In the genomic region with DNA sequence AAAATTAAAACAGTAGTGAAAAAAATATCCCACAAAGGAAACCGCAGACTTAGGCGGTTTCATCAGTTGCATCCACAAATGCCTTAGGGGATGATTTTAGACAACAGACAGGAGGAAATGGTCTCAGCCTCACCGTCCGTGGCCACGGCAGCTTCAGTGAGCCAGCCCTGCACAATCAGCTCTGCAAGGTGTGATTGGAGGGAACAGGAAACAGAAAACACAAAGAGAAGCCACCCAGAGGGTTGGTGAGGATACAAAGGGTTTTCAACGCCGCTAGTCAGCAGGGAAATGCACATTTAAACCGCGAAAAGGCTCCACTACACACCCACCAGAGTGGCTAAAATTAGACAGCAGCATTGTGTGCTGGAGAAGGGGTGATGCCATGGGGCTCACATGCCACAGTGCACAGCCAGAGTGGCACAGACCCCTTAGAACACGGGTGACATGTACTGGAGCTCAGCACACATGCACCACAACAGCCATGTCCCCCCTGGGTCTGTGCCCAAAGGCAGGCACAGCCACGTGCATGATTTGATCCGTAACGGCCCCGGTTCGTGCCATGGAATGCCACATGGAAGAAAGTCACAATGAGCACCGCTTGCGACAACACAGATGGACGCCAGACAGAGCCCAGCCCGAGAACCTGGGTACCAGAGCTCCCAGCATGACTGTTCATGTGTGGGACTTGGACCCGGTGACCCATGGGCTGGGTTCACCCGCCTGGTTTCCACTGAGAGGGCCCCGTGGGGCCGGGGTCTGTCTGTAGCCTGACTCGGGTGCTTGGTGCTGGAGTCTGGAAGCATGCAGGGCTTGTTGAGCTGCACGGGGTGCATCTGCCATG, we compare ENCODE assay signal across 7 cellular contexts. TPM values are rescaled to one million over a fixed set of nuclear protein-coding genes. Genes with fewer than 3 reads are reported as not detected.
DNase-seq lines count a peak whose midpoint lies in the region; ATAC-seq lines count a peak whose summit lies in the region.

No MANE protein-coding gene starts in this region.

- no peak overlapping the region for H4K91ac ChIP-seq in trophoblast cell (ENCODE audit: low read depth, low read length)

- H3K4me1 ChIP-seq in trophoblast cell (ENCODE audit: control insufficient read depth in 1 of 2, insufficient read depth in 2 of 2, low read length in 2 of 2): no peaks in the 10 kb centered on the region

- DNase-seq in Kasumi-1 (lab: John Stamatoyannopoulos, UW) (peak; percentile 70 to 72), trophoblast cell (no peak), cerebellum (ENCODE audit: low spot score) (no peak), NCI-H1930 (lab: John Stamatoyannopoulos, UW) (no peak)
- DNase-seq in activated CD4-positive, alpha-beta T cell treated with anti-CD3 and anti-CD28 coated beads, Interleukin-2, amount 50 U/mL, for 48 hours: peak; percentile 19 to 36

- no peaks in the 10 kb centered on the region for H3K27me3 ChIP-seq in trophoblast cell (ENCODE audit: insufficient read depth, low read length)

- H2BK12ac ChIP-seq in trophoblast cell (ENCODE audit: low read length): no peak overlapping the region

- peaks cover 4 to 8% of the 10 kb centered on the region in 2 experiments for H3K36me3 ChIP-seq in trophoblast cell (ENCODE audit: control insufficient read depth in 1 of 2, insufficient read depth in 2 of 2, low read length in 2 of 2)

- H2AK5ac ChIP-seq in trophoblast cell (ENCODE audit: low read length): no peak overlapping the region

- H3K14ac ChIP-seq in trophoblast cell (ENCODE audit: low read length): no peak overlapping the region

- peaks cover 12% of the 10 kb centered on the region for H3K9me3 ChIP-seq in trophoblast cell (ENCODE audit: insufficient read depth, low read depth, low read length)

- H3K79me2 ChIP-seq in trophoblast cell (ENCODE audit: control insufficient read depth, insufficient read depth, low read length, poor library complexity): no peaks in the 10 kb centered on the region

- WGBS in trophoblast cell (ENCODE audit: extremely low coverage, insufficient coverage, insufficient read length): no CpG with 5 or more reads among the region's 25 CpGs

- H3K23ac ChIP-seq in trophoblast cell (ENCODE audit: low read length): no peak overlapping the region

- H2BK5ac ChIP-seq in trophoblast cell (ENCODE audit: low read depth, low read length, poor library complexity): no peak overlapping the region

- peak; percentile 69 for ATAC-seq in GM18511 (IDR thresholded peaks at IDR 0.05; ENCODE audit: unreplicated experiment)
- peak; percentile 68 for ATAC-seq in GM21786 (IDR thresholded peaks at IDR 0.05; ENCODE audit: unreplicated experiment)

- H3K4me2 ChIP-seq in trophoblast cell (ENCODE audit: low read length): no peak overlapping the region

- H3K4me3 ChIP-seq in trophoblast cell (ENCODE audit: low read depth, low read length): peak overlapping the region; percentile 14

- no peak overlapping the region for H2BK120ac ChIP-seq in trophoblast cell (ENCODE audit: insufficient read depth, low read length, poor library complexity)

- H3K9ac ChIP-seq in trophoblast cell (ENCODE audit: low read length): no peak overlapping the region

- H3K4ac ChIP-seq in trophoblast cell (ENCODE audit: low read depth, low read length): no peak overlapping the region

- no peak overlapping the region for H2AFZ ChIP-seq in trophoblast cell (ENCODE audit: insufficient read depth, low read length, poor library complexity)

- no peaks in the 10 kb centered on the region for H3K79me1 ChIP-seq in trophoblast cell (ENCODE audit: low read length)

- H4K8ac ChIP-seq in trophoblast cell (ENCODE audit: low read depth, low read length): no peak overlapping the region

- H3K18ac ChIP-seq in trophoblast cell (ENCODE audit: low read length): no peak overlapping the region

- H3K27ac ChIP-seq in trophoblast cell (ENCODE audit: low read depth, low read length): no peak overlapping the region

- no peak overlapping the region for H4K12ac ChIP-seq in trophoblast cell (ENCODE audit: low read depth, low read length)

RNA-seq across cellular contexts. Expression of gene TERT, which starts 18.3 kb away (rescaled TPM):
- 0.08 TPM in 2 replicates for polyA plus RNA-seq in trophoblast cell (2013)
- not detected for total RNA-seq in cerebellum

RNA-seq across cellular contexts. Expression of gene CLPTM1L, which starts 31.7 kb away (rescaled TPM):
- polyA plus RNA-seq in trophoblast cell (2013): 84.8 and 91.2 TPM in 2 replicates
- 60.9 TPM for total RNA-seq in cerebellum

Comparison
In these comparisons a context has a peak if more than half of its experiments do, and no peak if none do; other contexts are left out.
1. DNase-seq: peak in Kasumi-1 (2 of 2) and activated CD4-positive, alpha-beta T cell treated with anti-CD3 and anti-CD28 coated beads, Interleukin-2, amount 50 U/mL, for 48 hours (2 of 2); none in trophoblast cell (0 of 2), cerebellum (single experiment) and NCI-H1930 (0 of 2).